Comparison of ENCODE assay signal across 12 cellular contexts in genomic region chr12:105721051-105721825, GRCh38.
DNase-seq lines count a peak whose midpoint lies in the region; ATAC-seq and TF ChIP-seq lines count a peak whose summit lies in the region.
"Had no signal": no experiment of that assay in that cellular context is flagged by ENCODE, and none has a peak within 500 bp of the region (broad histone marks: within the 10 kb centered on the region; RNA-seq: fewer than 3 reads in every experiment).

No MANE protein-coding gene starts in this region.

- H3K4me3 ChIP-seq in DND-41 (ENCODE audit: low read depth in 1 of 2, low read length in 2 of 2) = no peak overlapping the region

- no peaks in the 10 kb centered on the region for H3K79me2 ChIP-seq in DND-41 (ENCODE audit: insufficient read depth, low read length)

- H3K27ac Mint-ChIP-seq in activated CD8-positive, alpha-beta memory T cell treated with anti-CD3 and anti-CD28 coated beads, Interleukin-2, amount 10 ng/mL, durations not matched to agents 7 days and 5 days = no peak overlapping the region
- no peak overlapping the region for H3K27ac Mint-ChIP-seq in natural killer cell
- H3K27ac Mint-ChIP-seq: endodermal cell; stimulated activated naive CD8-positive, alpha-beta T cell treated with anti-CD3 and anti-CD28 coated beads, Interleukin-15, Interleukin-2, amounts not matched to agents 100 ng/mL and 50 ng/mL, for 24 hours had no signal

- H3K4me1 Mint-ChIP-seq in activated CD8-positive, alpha-beta memory T cell treated with anti-CD3 and anti-CD28 coated beads, Interleukin-2, amount 10 ng/mL, durations not matched to agents 7 days and 5 days = no peaks in the 10 kb centered on the region
- no peaks in the 10 kb centered on the region for H3K4me1 Mint-ChIP-seq in natural killer cell

- H3K9me3 ChIP-seq in DND-41 (ENCODE audit: insufficient read depth, low read length, severe bottlenecking) = no peaks in the 10 kb centered on the region

- H3K36me3 ChIP-seq in DND-41 (ENCODE audit: insufficient read depth, low read length) = no peaks in the 10 kb centered on the region

- no peaks in the 10 kb centered on the region; the same call in 1 of the 2 replicates for H3K4me1 ChIP-seq in DND-41 (ENCODE audit: insufficient read depth, low read length)

- H3K36me3 Mint-ChIP-seq in activated CD8-positive, alpha-beta memory T cell treated with anti-CD3 and anti-CD28 coated beads, Interleukin-2, amount 10 ng/mL, durations not matched to agents 7 days and 5 days = no peaks in the 10 kb centered on the region
- H3K36me3 Mint-ChIP-seq in natural killer cell = no peaks in the 10 kb centered on the region

- intact Hi-C loops in natural killer cell (cut with micrococcal nuclease) = no loop called here

- H3K27me3 ChIP-seq in DND-41 (ENCODE audit: insufficient read depth, low read length, poor library complexity) = peaks cover 24% of the 10 kb centered on the region

- no peak overlapping the region for H3K9ac ChIP-seq in DND-41 (ENCODE audit: low read depth, low read length)

- CTCF ChIA-PET in activated CD8-positive, alpha-beta memory T cell treated with anti-CD3 and anti-CD28 coated beads, Interleukin-2, amount 10 ng/mL, durations not matched to agents 7 days and 5 days (lab: Charles Lee) = no interaction called here

- H3K27ac ChIP-seq in DND-41 (ENCODE audit: low read length) = no peak overlapping the region

- TF ChIP-seq CTCF in DND-41 (IDR thresholded peaks at IDR 0.05; ENCODE audit: borderline replicate concordance, extremely low read depth, low read length, poor library complexity, severe bottlenecking) (no peak), natural killer cell (IDR thresholded peaks at IDR 0.05) (no peak)

- no peak overlapping the region for H3K4me2 ChIP-seq in DND-41 (ENCODE audit: insufficient read depth, low read length)

- H3K27me3 Mint-ChIP-seq in activated CD8-positive, alpha-beta memory T cell treated with anti-CD3 and anti-CD28 coated beads, Interleukin-2, amount 10 ng/mL, durations not matched to agents 7 days and 5 days = peaks cover 10% of the 10 kb centered on the region
- H3K27me3 Mint-ChIP-seq in natural killer cell (ENCODE audit: low read depth in 2 of 2) = peaks cover 0 to 11% of the 10 kb centered on the region in 2 donors

- H2AFZ ChIP-seq in DND-41 (ENCODE audit: low read depth, low read length) = no peak overlapping the region

- H3K9me3 Mint-ChIP-seq in activated CD8-positive, alpha-beta memory T cell treated with anti-CD3 and anti-CD28 coated beads, Interleukin-2, amount 10 ng/mL, durations not matched to agents 7 days and 5 days (ENCODE audit: low read depth) = no peaks in the 10 kb centered on the region
- peaks cover 2% of the 10 kb centered on the region in 2 donors for H3K9me3 Mint-ChIP-seq in natural killer cell
- H3K9me3 Mint-ChIP-seq: endodermal cell had no signal

- ATAC-seq in DND-41 (ENCODE audit: insufficient read depth, low read depth) = peak; percentile 86
- ATAC-seq in GM19467 (IDR thresholded peaks at IDR 0.05; ENCODE audit: unreplicated experiment) = peak; percentile 66
- ATAC-seq in HG03280 (IDR thresholded peaks at IDR 0.05; ENCODE audit: unreplicated experiment) = peak; percentile 63
- no peak for ATAC-seq in activated CD8-positive, alpha-beta memory T cell treated with anti-CD3 and anti-CD28 coated beads, Interleukin-2, amount 10 ng/mL, durations not matched to agents 7 days and 5 days
- no peak for ATAC-seq in natural killer cell

- no peaks in the 10 kb centered on the region for H4K20me1 ChIP-seq in DND-41 (ENCODE audit: insufficient read depth, low read length)

- no peak overlapping the region for H3K4me3 Mint-ChIP-seq in activated CD8-positive, alpha-beta memory T cell treated with anti-CD3 and anti-CD28 coated beads, Interleukin-2, amount 10 ng/mL, durations not matched to agents 7 days and 5 days
- no peak overlapping the region for H3K4me3 Mint-ChIP-seq in natural killer cell
- H3K4me3 Mint-ChIP-seq: endodermal cell; stimulated activated naive CD8-positive, alpha-beta T cell treated with anti-CD3 and anti-CD28 coated beads, Interleukin-15, Interleukin-2, amounts not matched to agents 100 ng/mL and 50 ng/mL, for 24 hours had no signal

- peak; percentile 45 for DNase-seq in DND-41
- peak; percentile 8 for DNase-seq in NCI-H748 treated with DMSO at 0.1 percent for 48 hours (lab: John Stamatoyannopoulos, UW)
- DNase-seq in activated CD8-positive, alpha-beta memory T cell treated with anti-CD3 and anti-CD28 coated beads, Interleukin-2, amount 10 ng/mL, durations not matched to agents 7 days and 5 days = no peak
- DNase-seq in NCI-H146 (lab: John Stamatoyannopoulos, UW) = no peak
- DNase-seq in natural killer cell = no peak
- no peak for DNase-seq in stimulated activated CD4-positive, alpha-beta T cell treated with anti-CD3 and anti-CD28 coated beads, Interleukin-2, amount 100 ng/mL, for 48 hours
- DNase-seq: activated T-cell treated with anti-CD3 and anti-CD28 coated beads, Interleukin-2, amount 50 U/mL, for 48 hours; C1 segment of cervical spinal cord; endodermal cell had no signal

Comparison
In these comparisons a context has a peak if more than half of its experiments do, and no peak if none do; other contexts are left out.
1. ATAC-seq: peak in DND-41 (single experiment), GM19467 (single experiment) and HG03280 (single experiment); none in activated CD8-positive, alpha-beta memory T cell treated with anti-CD3 and anti-CD28 coated beads, Interleukin-2, amount 10 ng/mL, durations not matched to agents 7 days and 5 days (single experiment) and natural killer cell (0 of 3).
2. DNase-seq: peak in DND-41 (single experiment) and NCI-H748 treated with DMSO at 0.1 percent for 48 hours (single experiment); none in activated CD8-positive, alpha-beta memory T cell treated with anti-CD3 and anti-CD28 coated beads, Interleukin-2, amount 10 ng/mL, durations not matched to agents 7 days and 5 days (single experiment), NCI-H146 (single experiment), natural killer cell (single experiment) and stimulated activated CD4-positive, alpha-beta T cell treated with anti-CD3 and anti-CD28 coated beads, Interleukin-2, amount 100 ng/mL, for 48 hours (0 of 2).